In the genomic region with DNA sequence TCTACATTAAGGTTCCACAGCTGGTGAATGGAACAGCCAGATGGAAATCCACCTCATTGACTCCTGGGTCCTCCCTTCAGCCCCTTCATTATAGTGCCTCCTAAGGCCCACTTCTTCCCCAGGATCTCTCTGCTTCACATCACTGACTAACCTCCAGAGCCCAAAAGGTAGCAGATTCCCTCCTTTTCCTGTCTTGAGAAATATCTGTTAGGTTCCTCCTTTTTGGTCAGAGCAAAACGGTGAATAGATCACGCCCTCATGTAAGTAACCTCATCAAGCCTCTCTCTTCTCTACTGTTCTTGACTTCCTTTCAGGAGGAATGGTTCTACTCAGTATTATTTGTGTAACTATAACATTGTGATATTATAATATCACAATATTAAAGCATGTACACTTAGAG, we compare ENCODE assay signal across 24 cellular contexts.
"Had no signal": no experiment of that assay in that cellular context is flagged by ENCODE, and none has a peak within 500 bp of the region (broad histone marks: within the 10 kb centered on the region; RNA-seq: fewer than 3 reads in every experiment).

No MANE protein-coding gene starts in this region.

- H3K27ac ChIP-seq: dorsolateral prefrontal cortex, epithelial cell of prostate, gastrocnemius medialis, heart left ventricle, hepatocyte, left lung, neutrophil, pancreas, right lobe of liver, thyroid gland, vagina had no signal

- H3K4me3 ChIP-seq: dorsolateral prefrontal cortex, gastrocnemius medialis, heart left ventricle, hepatocyte, left lung, mucosa of descending colon, pancreas, right lobe of liver, stomach, thyroid gland, vagina had no signal

- H3K27me3 ChIP-seq: dorsolateral prefrontal cortex, gastrocnemius medialis, heart left ventricle, hepatocyte, left lung, neutrophil, pancreas, right lobe of liver, stomach, thyroid gland, vagina had no signal

- DNase-seq: dorsolateral prefrontal cortex; effector CD8-positive, alpha-beta T cell; endodermal cell; foreskin fibroblast; gastrocnemius medialis; heart left ventricle; kidney; left lung; mesenchymal stem cell; mucosa of descending colon; naive B cell; pancreas; right lobe of liver; small intestine; stimulated activated CD4-positive, alpha-beta T cell treated with anti-CD3 and anti-CD28 coated beads, Interleukin-12 subunit alpha, Interleukin-12 subunit beta, amount 100 ng/mL, for 4 hours; stimulated activated CD4-positive, alpha-beta T cell treated with anti-CD3 and anti-CD28 coated beads, Interleukin-2, amount 100 ng/mL, for 24 hours; stimulated activated CD4-positive, alpha-beta T cell treated with anti-CD3 and anti-CD28 coated beads, Interleukin-4, amount 100 ng/mL, for 24 hours; stimulated activated naive CD4-positive, alpha-beta T cell treated with Interleukin-2 at 50 U/mL for 16 hours; stomach; thyroid gland had no signal
